Comparison of ENCODE assay signal across 20 cellular contexts in the genomic region with DNA sequence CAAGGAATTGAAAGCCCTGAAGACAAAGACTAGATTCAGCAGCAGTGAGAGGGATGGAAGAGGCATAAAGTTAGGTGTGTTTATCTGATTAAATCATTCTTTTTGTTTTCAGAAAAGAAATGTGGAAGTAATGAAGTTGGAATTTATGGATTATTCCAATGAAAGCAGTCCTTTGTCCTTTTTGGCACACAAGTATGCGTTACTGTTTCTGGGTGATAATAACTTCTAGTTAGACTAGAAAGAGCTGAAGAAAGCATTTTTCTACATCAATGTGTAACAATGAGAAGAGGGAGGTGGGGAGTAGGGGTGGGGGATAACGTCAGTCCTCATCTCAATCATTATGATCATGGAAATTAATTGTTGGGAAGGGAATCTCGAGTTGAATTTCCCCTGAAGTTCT. TPM values are rescaled to one million over a fixed set of nuclear protein-coding genes. Genes with fewer than 3 reads are reported as not detected.
"Had no signal": no experiment of that assay in that cellular context is flagged by ENCODE, and none has a peak within 500 bp of the region (broad histone marks: within the 10 kb centered on the region; RNA-seq: fewer than 3 reads in every experiment).

No MANE protein-coding gene starts in this region.

- DNase-seq: IMR-90; KG1; NCI-H1092 treated with DMSO at 0.1 percent for 48 hours; NCI-H1436; NCI-H187; NCI-H2029; NCI-H2081 treated with DMSO at 0.1 percent for 48 hours; NCI-H2171; NCI-H226; NCI-H446; NCI-H510A; NK-92 treated with Interleukin-12 subunit alpha and Interleukin-12 subunit beta, amount 100 ng/mL, for 24 hours; PC-9 had no signal

- H3K4me2 ChIP-seq: PC-9 had no signal

- H3K4me3 ChIP-seq: PC-9, Peyer's patch, SJCRH30 had no signal

- H3K27ac ChIP-seq: PC-9, Peyer's patch, SJCRH30 had no signal

- H3K9me3 ChIP-seq: Peyer's patch, SJCRH30 had no signal

- ATAC-seq: Right ventricle myocardium inferior, SK-N-SH treated with all-trans-retinoic acid at 6 μM for 48 hours had no signal

- H3K4me1 ChIP-seq: Peyer's patch, SJCRH30 had no signal

- H3K27me3 ChIP-seq: Peyer's patch, SJCRH30 had no signal

- H3K36me3 ChIP-seq: Peyer's patch, SJCRH30 had no signal

- H2AFZ ChIP-seq: PC-9 had no signal

RNA-seq across cellular contexts. Expression of a gene that starts 53.0 kb away (rescaled TPM):
- total RNA-seq: HT1080, IMR-90, OCI-LY7, PC-9, RPMI7951 had no signal
- polyA plus RNA-seq: IMR-90 had no signal
